In genomic region chr13:42660367-42660965, GRCh38 we compare ENCODE assay signal across 11 cellular contexts.
DNase-seq lines count a peak whose midpoint lies in the region; ATAC-seq and TF ChIP-seq lines count a peak whose summit lies in the region.
"Had no signal": no experiment of that assay in that cellular context is flagged by ENCODE, and none has a peak within 500 bp of the region (broad histone marks: within the 10 kb centered on the region; RNA-seq: fewer than 3 reads in every experiment).

No MANE protein-coding gene starts in this region.

- ATAC-seq in GM21717 (IDR thresholded peaks at IDR 0.05; ENCODE audit: unreplicated experiment): no peak
- no peak for ATAC-seq in HG02642 (IDR thresholded peaks at IDR 0.05; ENCODE audit: poor library complexity, unreplicated experiment)
- ATAC-seq: natural killer cell treated with Interleukin-12 subunit alpha and Interleukin-12 subunit beta and Interleukin-15 and Interleukin-18, amount 100 ng/mL, for 72 hours had no signal

- POLR2A ChIA-PET in A673 (lab: Charles Lee; ENCODE audit: low non-redundant PET) (no interaction called here), RWPE1 (lab: Yijun Ruan, JAX; ENCODE audit: low non-redundant PET) (no interaction called here)

- H3K4me3 ChIP-seq in A673 (ENCODE audit: low read depth, low read length, poor library complexity, severe bottlenecking): no peak overlapping the region

- H3K27ac ChIP-seq in A673 (ENCODE audit: low read depth, low read length, poor library complexity, severe bottlenecking) (no peak overlapping the region), RWPE1 (no peak overlapping the region)

- TF ChIP-seq CTCF in A673 (conservative IDR thresholded peaks at IDR 0.05; ENCODE audit: low read depth, low read length): peak; percentile 32; the same call in 1 of the 2 replicates
- peak; percentile 11 for TF ChIP-seq CTCF in GM13977 (IDR thresholded peaks at IDR 0.05; ENCODE audit: extremely low read depth, insufficient read depth, missing control alignments)
- peak; percentile 14; the same call in 1 of the 2 replicates for TF ChIP-seq CTCF in RWPE1 (conservative IDR thresholded peaks at IDR 0.05; ENCODE audit: low read depth)

- no peaks in the 10 kb centered on the region for H3K36me3 ChIP-seq in A673 (ENCODE audit: insufficient read depth, low read length, poor library complexity, severe bottlenecking)

- no peaks in the 10 kb centered on the region for H3K9me3 ChIP-seq in A673 (ENCODE audit: low read depth, low read length, poor library complexity, severe bottlenecking)

- BruUV-seq in A673 (replicated peaks; lab: Mats Ljungman, UMichigan): no TSS peak

- in situ Hi-C loops in GM13977 (cut with MboI; ENCODE audit: low pct_unique_long_range_greater_than_20kb, low sequenced_read_pairs, unreplicated experiment): no loop called here

- peaks cover 38% of the 10 kb centered on the region for H3K27me3 ChIP-seq in A673 (replicated peaks; ENCODE audit: insufficient read depth, low read depth, low read length, poor library complexity)

- CTCF ChIA-PET in A673 (lab: Charles Lee) (no interaction called here), RWPE1 (lab: Yijun Ruan, JAX) (interaction anchor here (0.7 to 1.1 kb wide), 2 partner anchors 178 to 186 kb away, joined by 3 to 5 read pairs; no protein-coding TSS in a partner anchor)

- DNase-seq in A673 (ENCODE audit: low spot score): no peak
- no peak for DNase-seq in GM13977 (ENCODE audit: low spot score)
- peak; percentile 10 for DNase-seq in RWPE1 (ENCODE audit: low spot score)
- DNase-seq in fibroblast of the conjunctiva (ENCODE audit: low read depth): peak; percentile 21
- no peak for DNase-seq in globus pallidus (ENCODE audit: low spot score)
- no peak for DNase-seq in T-helper 9 cell
- DNase-seq: CD4-positive, alpha-beta memory T cell; kidney had no signal

- intact Hi-C loops in A673 (cut with micrococcal nuclease; ENCODE audit: unreplicated experiment): no loop called here

- H3K4me1 ChIP-seq in A673 (ENCODE audit: insufficient read depth, low read length, poor library complexity, severe bottlenecking): peaks cover 5% of the 10 kb centered on the region

Comparison
In these comparisons a context has a peak if more than half of its experiments do, and no peak if none do; other contexts are left out.
1. DNase-seq: peak in RWPE1 (single experiment) and fibroblast of the conjunctiva (single experiment); none in A673 (single experiment), GM13977 (single experiment), globus pallidus (single experiment) and T-helper 9 cell (single experiment).
2. Peak in every context shown above with its lines, with median percentiles within 50 percentile points of each other: CTCF ChIP-seq.